Comparison of ENCODE assay signal across 14 cellular contexts in the genomic region with DNA sequence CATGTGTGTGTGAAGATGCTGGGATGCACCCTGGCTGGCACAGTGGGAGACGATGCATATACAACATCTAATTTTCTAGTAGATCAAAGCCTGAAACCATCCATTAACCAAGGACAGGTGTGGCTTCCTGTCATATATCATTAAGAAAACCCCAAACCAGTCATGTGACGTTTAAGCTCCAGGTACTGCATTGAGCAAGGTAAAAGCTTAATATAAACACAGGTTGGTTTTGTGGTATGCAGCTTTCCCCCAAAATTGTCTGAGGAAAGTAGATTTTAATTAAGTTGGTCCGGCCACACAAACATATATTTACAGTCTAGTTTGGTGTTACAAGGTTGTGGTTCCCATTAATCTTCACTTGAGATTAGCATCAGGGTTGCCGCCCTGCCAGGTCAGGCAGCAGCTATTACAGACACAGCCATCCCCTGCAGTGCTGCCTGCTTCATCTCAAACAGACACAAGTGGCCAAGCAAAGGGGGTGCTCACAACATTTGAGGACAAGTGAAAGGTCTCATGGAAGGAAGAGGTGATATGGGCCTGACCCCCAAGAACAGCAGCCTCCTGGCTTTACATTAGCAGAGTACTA. TPM values are rescaled to one million over a fixed set of nuclear protein-coding genes. Genes with fewer than 3 reads are reported as not detected.
DNase-seq lines count a peak whose midpoint lies in the region; ATAC-seq and TF ChIP-seq lines count a peak whose summit lies in the region.
"Had no signal": no experiment of that assay in that cellular context is flagged by ENCODE, and none has a peak within 500 bp of the region (broad histone marks: within the 10 kb centered on the region; RNA-seq: fewer than 3 reads in every experiment).

No MANE protein-coding gene starts in this region.

- H3K27ac ChIP-seq in SK-N-SH (ENCODE audit: low read depth in 2 of 2, low read length in 1 of 2), result no peak overlapping the region
- H3K27ac ChIP-seq in breast epithelium, result peak overlapping the region; percentile 50 to 65
- H3K27ac ChIP-seq in temporal lobe (ENCODE audit: low read depth, low read length), result peak overlapping the region; percentile 41
- H3K27ac ChIP-seq: hepatocyte, parathyroid adenoma had no signal

- H3K4me1 Mint-ChIP-seq in natural killer cell treated with Interleukin-12 subunit alpha and Interleukin-12 subunit beta and Interleukin-15 and Interleukin-18, amount 100 ng/mL, for 72 hours (ENCODE audit: low read depth in 2 of 2), result peaks cover 5 to 9% of the 10 kb centered on the region in 2 donors

- peaks cover 0 to 14% of the 10 kb centered on the region in 2 experiments; a peak in 1 of 4 replicates for H3K4me1 ChIP-seq in SK-N-SH (ENCODE audit: control insufficient read depth in 1 of 2, insufficient read depth in 2 of 2, low read depth in 1 of 2, low read length in 1 of 2)
- H3K4me1 ChIP-seq in breast epithelium, result peaks cover 0 to 13% of the 10 kb centered on the region in 2 donors
- H3K4me1 ChIP-seq: parathyroid adenoma had no signal

- no peak overlapping the region for H3K27ac Mint-ChIP-seq in natural killer cell treated with Interleukin-12 subunit alpha and Interleukin-12 subunit beta and Interleukin-15 and Interleukin-18, amount 100 ng/mL, for 72 hours
- H3K27ac Mint-ChIP-seq: activated naive CD8-positive, alpha-beta T cell had no signal

- no peaks in the 10 kb centered on the region for H3K9me3 ChIP-seq in SK-N-SH
- no peaks in the 10 kb centered on the region for H3K9me3 ChIP-seq in breast epithelium
- H3K9me3 ChIP-seq: tibial nerve had no signal

- H3K79me2 ChIP-seq in SK-N-SH (ENCODE audit: insufficient read depth), result no peaks in the 10 kb centered on the region
- H3K79me2 ChIP-seq: hepatocyte, parathyroid adenoma had no signal

- no peak for TF ChIP-seq CTCF in SK-N-SH (IDR thresholded peaks at IDR 0.05)
- TF ChIP-seq CTCF in breast epithelium (IDR thresholded peaks at IDR 0.05), result no peak

- WGBS in SK-N-SH (ENCODE audit: low lambda C conversion rate), result 77% methylated on average over 4 of the region's 4 CpGs

- no peak for TF ChIP-seq RAD21 in SK-N-SH (IDR thresholded peaks at IDR 0.05; ENCODE audit: low read length)

- no peaks in the 10 kb centered on the region for H3K9me3 Mint-ChIP-seq in natural killer cell treated with Interleukin-12 subunit alpha and Interleukin-12 subunit beta and Interleukin-15 and Interleukin-18, amount 100 ng/mL, for 72 hours

- CTCF ChIA-PET in SK-N-SH (lab: Yijun Ruan, JAX), result interaction anchor here (0.6 to 2.0 kb wide), 3 partner anchors 24 to 181 kb away, joined by 3 to 5 read pairs (median 4); no protein-coding TSS in a partner anchor

- DNase-seq in SK-N-SH, result peak; percentile 54
- DNase-seq in NCI-H748 (lab: John Stamatoyannopoulos, UW; ENCODE audit: unreplicated experiment), result peak; percentile 65
- DNase-seq in breast epithelium (ENCODE audit: low spot score in 2 of 2), result no peak
- no peak for DNase-seq in natural killer cell treated with Interleukin-12 subunit alpha and Interleukin-12 subunit beta and Interleukin-15 and Interleukin-18, amount 100 ng/mL, for 72 hours (ENCODE audit: low spot score)
- DNase-seq in G401 (ENCODE audit: low spot score), result no peak
- no peak for DNase-seq in H7
- DNase-seq: activated CD4-positive, alpha-beta T cell treated with anti-CD3 and anti-CD28 coated beads for 48 hours; NCI-H524 treated with DMSO at 0.1 percent for 48 hours had no signal

- peak in 1 of 2 experiments; percentile 33; a peak in 1 of 4 replicates for TF ChIP-seq EP300 in SK-N-SH (IDR thresholded peaks at IDR 0.05; ENCODE audit: borderline replicate concordance in 1 of 2, low read depth in 1 of 2, low read length in 1 of 2)

- H4K20me1 ChIP-seq in SK-N-SH (ENCODE audit: insufficient read depth), result no peaks in the 10 kb centered on the region

- TF ChIP-seq POLR2A in breast epithelium (IDR thresholded peaks at IDR 0.05), result no peak

- H3F3A ChIP-seq in SK-N-SH (replicated peaks; ENCODE audit: insufficient read depth), result peaks cover 2% of the 10 kb centered on the region

- no peaks in the 10 kb centered on the region for H3K36me3 Mint-ChIP-seq in natural killer cell treated with Interleukin-12 subunit alpha and Interleukin-12 subunit beta and Interleukin-15 and Interleukin-18, amount 100 ng/mL, for 72 hours
- H3K36me3 Mint-ChIP-seq: activated naive CD8-positive, alpha-beta T cell had no signal

- no peak overlapping the region for H3K9ac ChIP-seq in SK-N-SH
- H3K9ac ChIP-seq: parathyroid adenoma had no signal

- intact Hi-C loops in breast epithelium (cut with DNase I; ENCODE audit: low total_unique reads), result no loop called here

- H2AFZ ChIP-seq in SK-N-SH (ENCODE audit: low read depth), result no peak overlapping the region
- H2AFZ ChIP-seq: hepatocyte, parathyroid adenoma had no signal

- peaks cover 12 to 13% of the 10 kb centered on the region in 2 donors for H3K27me3 Mint-ChIP-seq in natural killer cell treated with Interleukin-12 subunit alpha and Interleukin-12 subunit beta and Interleukin-15 and Interleukin-18, amount 100 ng/mL, for 72 hours
- H3K27me3 Mint-ChIP-seq: activated naive CD8-positive, alpha-beta T cell had no signal

- no peak overlapping the region for H3K4me3 Mint-ChIP-seq in natural killer cell treated with Interleukin-12 subunit alpha and Interleukin-12 subunit beta and Interleukin-15 and Interleukin-18, amount 100 ng/mL, for 72 hours
- H3K4me3 Mint-ChIP-seq: activated naive CD8-positive, alpha-beta T cell had no signal

- no peaks in the 10 kb centered on the region for H3K9me2 ChIP-seq in SK-N-SH

- no peak overlapping the region for H3K4me3 ChIP-seq in SK-N-SH (ENCODE audit: low read depth in 2 of 2, low read length in 1 of 2)
- no peak overlapping the region for H3K4me3 ChIP-seq in breast epithelium
- H3K4me3 ChIP-seq in H7 (ENCODE audit: insufficient read depth, low read depth, low read length), result no peak overlapping the region
- H3K4me3 ChIP-seq: hepatocyte, tibial nerve had no signal

- ATAC-seq in SK-N-SH treated with all-trans-retinoic acid at 6 μM for 48 hours, result no peak
- ATAC-seq in natural killer cell treated with Interleukin-12 subunit alpha and Interleukin-12 subunit beta and Interleukin-15 and Interleukin-18, amount 100 ng/mL, for 72 hours, result no peak

- peaks cover 0 to 3% of the 10 kb centered on the region in 2 experiments for H3K36me3 ChIP-seq in SK-N-SH (replicated peaks in 1 of 2; ENCODE audit: control insufficient read depth in 1 of 2, insufficient read depth in 2 of 2, low read length in 1 of 2)
- H3K36me3 ChIP-seq in breast epithelium, result no peaks in the 10 kb centered on the region
- no peaks in the 10 kb centered on the region for H3K36me3 ChIP-seq in H7 (replicated peaks; ENCODE audit: control insufficient read depth, insufficient read depth, low read length)

- in situ Hi-C loops in G401 (cut with HindIII; ENCODE audit: low sequenced_read_pairs), result no loop called here

- H3K27me3 ChIP-seq in SK-N-SH (ENCODE audit: insufficient read depth), result no peaks in the 10 kb centered on the region
- H3K27me3 ChIP-seq in breast epithelium, result no peaks in the 10 kb centered on the region
- H3K27me3 ChIP-seq in H7 (ENCODE audit: control insufficient read depth, insufficient read depth, low read length), result no peaks in the 10 kb centered on the region
- H3K27me3 ChIP-seq: hepatocyte, tibial nerve had no signal

- POLR2A ChIA-PET in SK-N-SH (lab: Yijun Ruan, JAX), result no interaction called here

- no peak overlapping the region for H3K4me2 ChIP-seq in SK-N-SH
- H3K4me2 ChIP-seq: hepatocyte had no signal

TF ChIP-seq in SK-N-SH, 30 proteins besides CTCF, POLR2A, EP300 and RAD21 (continues in another document):
- TF ChIP-seq GATA2 (CRISPR knock-in tag; IDR thresholded peaks at IDR 0.05), result peak; percentile 81
- TF ChIP-seq TAF1 (IDR thresholded peaks at IDR 0.05; ENCODE audit: borderline replicate concordance, low read depth, low read length), result no peak

TF ChIP-seq in SK-N-SH treated with all-trans-retinoic acid at 6 μM for 48 hours, 23 proteins besides CTCF, POLR2A, EP300 and RAD21:
- TF ChIP-seq ZNF70 (CRISPR knock-in tag; IDR thresholded peaks at IDR 0.05) (no peak), TOX (CRISPR knock-in tag; IDR thresholded peaks at IDR 0.05; ENCODE audit: borderline replicate concordance) (no peak), ESRRG (CRISPR knock-in tag; IDR thresholded peaks at IDR 0.05) (no peak), ZFP30 (CRISPR knock-in tag; IDR thresholded peaks at IDR 0.05) (no peak), ZFP3 (CRISPR knock-in tag; IDR thresholded peaks at IDR 0.05) (no peak), GLIS3 (CRISPR knock-in tag; IDR thresholded peaks at IDR 0.05) (no peak), ISL1 (CRISPR knock-in tag; IDR thresholded peaks at IDR 0.05) (no peak), ARNTL (CRISPR knock-in tag; IDR thresholded peaks at IDR 0.05; ENCODE audit: borderline replicate concordance, low read depth) (no peak), TCF4 (CRISPR knock-in tag; IDR thresholded peaks at IDR 0.05; ENCODE audit: borderline replicate concordance) (no peak)
- TF ChIP-seq, protein P1, sequence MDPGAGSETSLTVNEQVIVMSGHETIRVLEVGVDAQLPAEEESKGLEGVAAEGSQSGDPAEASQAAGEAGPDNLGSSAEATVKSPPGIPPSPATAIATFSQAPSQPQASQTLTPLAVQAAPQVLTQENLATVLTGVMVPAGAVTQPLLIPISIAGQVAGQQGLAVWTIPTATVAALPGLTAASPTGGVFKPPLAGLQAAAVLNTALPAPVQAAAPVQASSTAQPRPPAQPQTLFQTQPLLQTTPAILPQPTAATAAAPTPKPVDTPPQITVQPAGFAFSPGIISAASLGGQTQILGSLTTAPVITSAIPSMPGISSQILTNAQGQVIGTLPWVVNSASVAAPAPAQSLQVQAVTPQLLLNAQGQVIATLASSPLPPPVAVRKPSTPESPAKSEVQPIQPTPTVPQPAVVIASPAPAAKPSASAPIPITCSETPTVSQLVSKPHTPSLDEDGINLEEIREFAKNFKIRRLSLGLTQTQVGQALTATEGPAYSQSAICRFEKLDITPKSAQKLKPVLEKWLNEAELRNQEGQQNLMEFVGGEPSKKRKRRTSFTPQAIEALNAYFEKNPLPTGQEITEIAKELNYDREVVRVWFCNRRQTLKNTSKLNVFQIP (CRISPR knock-in tag; IDR thresholded peaks at IDR 0.05; ENCODE audit: borderline replicate concordance, low read depth), result no peak

RNA-seq across cellular contexts. Expression of a gene that starts 48.6 kb away (rescaled TPM):
- polyA plus RNA-seq in SK-N-SH (2012; rRNA removed), result 85.0 and 91.8 TPM in 2 replicates
- polyA plus RNA-seq in SK-N-SH (2012; cell fraction: cytosol; rRNA removed), result 103 and 119 TPM in 2 replicates
- 20.4 and 44.9 TPM in 2 replicates for polyA plus RNA-seq in SK-N-SH (2012; cell fraction: nucleus; rRNA removed)
- 10 to 100 TPM; 32.6 to 47.2 (median 44.5) TPM for total RNA-seq in breast epithelium
- total RNA-seq in temporal lobe, result 26.6 TPM
- total RNA-seq in natural killer cell treated with Interleukin-12 subunit alpha and Interleukin-12 subunit beta and Interleukin-15 and Interleukin-18, amount 100 ng/mL, for 72 hours, result 10 to 100 TPM; 62.4 to 75.8 TPM
- 55.0 and 88.2 TPM in 2 replicates for total RNA-seq in G401 (2014; rRNA removed; shearing (Covaris generic))
- 28.8 and 30.7 TPM in 2 replicates for total RNA-seq in H7 (2014; rRNA removed; shearing (Covaris generic))

Comparison
In these comparisons a context has a peak if more than half of its experiments do, and no peak if none do; other contexts are left out.
1. DNase-seq: peak in SK-N-SH (single experiment) and NCI-H748 (single experiment); none in breast epithelium (0 of 2), natural killer cell treated with Interleukin-12 subunit alpha and Interleukin-12 subunit beta and Interleukin-15 and Interleukin-18, amount 100 ng/mL, for 72 hours (single experiment), G401 (single experiment) and H7 (single experiment).
2. H3K27ac ChIP-seq: peak in breast epithelium (2 of 2) and temporal lobe (single experiment); none in SK-N-SH (0 of 2).